9 cellular contexts compared by ENCODE assay signal in genomic region chr13:36328821-36329220, GRCh38.
"Had no signal": no experiment of that assay in that cellular context is flagged by ENCODE, and none has a peak within 500 bp of the region (broad histone marks: within the 10 kb centered on the region; RNA-seq: fewer than 3 reads in every experiment).

No MANE protein-coding gene starts in this region.

- ATAC-seq: HCT116, HepG2 had no signal

- H3K4me1 Mint-ChIP-seq: IgD-negative memory B cell had no signal

- H3K4me3 Mint-ChIP-seq: HFFc6, IgD-negative memory B cell had no signal

- DNase-seq: GM23248, GOT3, H7, HFFc6, KBM-7 had no signal

- H3K27me3 Mint-ChIP-seq: IgD-negative memory B cell had no signal

- H3K9ac ChIP-seq: GM23248 had no signal

- H3K9me3 ChIP-seq: HAP-1 had no signal

- H3K27ac Mint-ChIP-seq: HFFc6, IgD-negative memory B cell had no signal

- H3K4me3 ChIP-seq: GM23248, HAP-1 had no signal
